Comparison of ENCODE assay signal across 22 cellular contexts in genomic region chr3:14514323-14514720, GRCh38. TPM values are rescaled to one million over a fixed set of nuclear protein-coding genes. Genes with fewer than 3 reads are reported as not detected.
DNase-seq lines count a peak whose midpoint lies in the region; ATAC-seq, FAIRE-seq and TF ChIP-seq lines count a peak whose summit lies in the region.
"Had no signal": no experiment of that assay in that cellular context is flagged by ENCODE, and none has a peak within 500 bp of the region (broad histone marks: within the 10 kb centered on the region; RNA-seq: fewer than 3 reads in every experiment).

No MANE protein-coding gene starts in this region.

- no peak for TF ChIP-seq RAD21 in HepG2 (CRISPR knock-in tag; IDR thresholded peaks at IDR 0.05)

- H2AFZ ChIP-seq in HepG2 (ENCODE audit: low read length): no peak overlapping the region
- H2AFZ ChIP-seq: GM23248 had no signal

- no peak overlapping the region for H3K9ac ChIP-seq in HepG2 (ENCODE audit: insufficient read depth, low read depth, low read length)
- H3K9ac ChIP-seq: GM23248 had no signal

- H3K4me2 ChIP-seq in HepG2 (ENCODE audit: low read depth, low read length): no peak overlapping the region

- H3K27me3 Mint-ChIP-seq in chondrocyte (ENCODE audit: low read depth): peaks cover 3% of the 10 kb centered on the region
- H3K27me3 Mint-ChIP-seq: CD4-positive, alpha-beta T cell had no signal

- H3K9me3 ChIP-seq in right cardiac atrium (ENCODE audit: control insufficient read depth, low read length): no peaks in the 10 kb centered on the region
- H3K9me3 ChIP-seq in right atrium auricular region: no peaks in the 10 kb centered on the region
- no peaks in the 10 kb centered on the region for H3K9me3 ChIP-seq in HepG2 (ENCODE audit: low read length)
- no peaks in the 10 kb centered on the region for H3K9me3 ChIP-seq in upper lobe of right lung

- H3K4me1 Mint-ChIP-seq in chondrocyte (ENCODE audit: low read depth): no peaks in the 10 kb centered on the region

- CTCF ChIA-PET in HepG2 (lab: Yijun Ruan, JAX; ENCODE audit: low intra/inter-chr PET ratio, low total read pairs): no interaction called here

- TF ChIP-seq EP300 in HepG2 (IDR thresholded peaks at IDR 0.05; ENCODE audit: low read depth in 2 of 2, low read length in 2 of 2): no peak
- no peak for TF ChIP-seq EP300 in HepG2 (CRISPR knock-in tag; IDR thresholded peaks at IDR 0.05; ENCODE audit: borderline replicate concordance)

- in situ Hi-C loops in HepG2 (cut with HindIII; ENCODE audit: extremely low pct_ligation_motif_present, low pct_unique_long_range_greater_than_20kb): loop anchor here (5.0 kb wide), 1 partner anchor 33 kb away; no protein-coding TSS in a partner anchor

- no peak overlapping the region for H3K27ac Mint-ChIP-seq in chondrocyte (ENCODE audit: unreplicated experiment)
- H3K27ac Mint-ChIP-seq: CD4-positive, alpha-beta T cell; HFFc6 had no signal

- ATAC-seq in right cardiac atrium: no peak
- ATAC-seq in HepG2: no peak
- ATAC-seq in upper lobe of right lung: no peak
- ATAC-seq in HG03521 (IDR thresholded peaks at IDR 0.05; ENCODE audit: unreplicated experiment): no peak
- ATAC-seq: Right ventricle myocardium inferior had no signal

- no TSS peak for BruUV-seq in HepG2 (replicated peaks; lab: Mats Ljungman, UMichigan)

- no peaks in the 10 kb centered on the region for H3K4me1 ChIP-seq in right cardiac atrium (ENCODE audit: control insufficient read depth, insufficient read depth, low read length)
- peaks cover 0 to 8% of the 10 kb centered on the region in 2 donors for H3K4me1 ChIP-seq in right atrium auricular region
- no peaks in the 10 kb centered on the region for H3K4me1 ChIP-seq in HepG2 (ENCODE audit: insufficient read depth, low read length)
- H3K4me1 ChIP-seq in upper lobe of right lung: no peaks in the 10 kb centered on the region

- no peaks in the 10 kb centered on the region for H3K79me2 ChIP-seq in HepG2 (ENCODE audit: insufficient read depth, low read length)

- H3K36me3 ChIP-seq in right atrium auricular region (peaks cover 7% of the 10 kb centered on the region), HepG2 (replicated peaks in 1 of 2; ENCODE audit: control insufficient read depth in 1 of 2, insufficient read depth in 2 of 2, low read length in 2 of 2) (no peaks in the 10 kb centered on the region), upper lobe of right lung (no peaks in the 10 kb centered on the region)

- WGBS in right cardiac atrium: 86% methylated on average over 17 of the region's 17 CpGs
- 49% methylated on average over 13 of the region's 17 CpGs for WGBS in HepG2 (ENCODE audit: low lambda C conversion rate)

- H3K9me3 Mint-ChIP-seq in chondrocyte (ENCODE audit: low read depth): no peaks in the 10 kb centered on the region
- H3K9me3 Mint-ChIP-seq: CD4-positive, alpha-beta T cell; HFFc6 had no signal

- H4K20me1 ChIP-seq in HepG2 (ENCODE audit: insufficient read depth, low read length): no peaks in the 10 kb centered on the region

- no peak overlapping the region for H3K27ac ChIP-seq in right cardiac atrium (ENCODE audit: low read length)
- H3K27ac ChIP-seq in right atrium auricular region: no peak overlapping the region
- no peak overlapping the region for H3K27ac ChIP-seq in HepG2 (ENCODE audit: extremely low read length, insufficient read depth, low read length)
- H3K27ac ChIP-seq in upper lobe of right lung: no peak overlapping the region
- H3K27ac ChIP-seq: GM23248 had no signal

- no peak for TF ChIP-seq POLR2A in HepG2 (IDR thresholded peaks at IDR 0.05; ENCODE audit: insufficient read depth in 1 of 2, low read depth in 2 of 2, low read length in 2 of 2)

- intact Hi-C loops in right cardiac atrium (cut with DNase I) (loop anchor here in 2 of 4 donors (5.0 kb wide), 1 partner anchor 33 kb away; no protein-coding TSS in a partner anchor), HepG2 (cut with micrococcal nuclease; ENCODE audit: unreplicated experiment) (no loop called here), upper lobe of right lung (cut with DNase I) (no loop called here)

- DNase-seq in right cardiac atrium (peak in 2 of 3 donors; percentile 39 to 47), right atrium auricular region (ENCODE audit: low spot score) (no peak), chondrocyte (ENCODE audit: low spot score) (peak; percentile 86), HepG2 (ENCODE audit: low spot score) (no peak), upper lobe of right lung (peak; percentile 51), NCI-H2029 treated with DMSO at 0.1 percent for 48 hours (lab: John Stamatoyannopoulos, UW) (no peak), T-helper 2 cell (no peak)
- DNase-seq: ACHN, DND-41, GDM1, GM23248, HFFc6, Karpas-422, NCI-H1105 treated with DMSO at 0.1 percent for 48 hours, NCI-H187, NCI-H2171, NCI-H82 had no signal

- H3K27me3 ChIP-seq in right cardiac atrium (ENCODE audit: control insufficient read depth, insufficient read depth) (no peaks in the 10 kb centered on the region), right atrium auricular region (no peaks in the 10 kb centered on the region), HepG2 (ENCODE audit: control insufficient read depth in 1 of 2, insufficient read depth in 2 of 2, low read length in 2 of 2) (peaks cover 8 to 20% of the 10 kb centered on the region in 2 experiments; a peak in 3 of 5 replicates), upper lobe of right lung (peaks cover 7% of the 10 kb centered on the region)

- POLR2A ChIA-PET in HepG2 (lab: Yijun Ruan, JAX): no interaction called here

- TF ChIP-seq CTCF in right atrium auricular region (IDR thresholded peaks at IDR 0.05): no peak
- TF ChIP-seq CTCF in chondrocyte (IDR thresholded peaks at IDR 0.05): no peak
- TF ChIP-seq CTCF in HepG2 (CRISPR knock-in tag; IDR thresholded peaks at IDR 0.05): no peak
- TF ChIP-seq CTCF in upper lobe of right lung (IDR thresholded peaks at IDR 0.05): no peak

- no peak for FAIRE-seq in HepG2 (lab: Jason Lieb, UNC)
- FAIRE-seq: D721Med, GM12892 had no signal

- no peaks in the 10 kb centered on the region for H3K36me3 Mint-ChIP-seq in chondrocyte (ENCODE audit: low read depth)

- no peak overlapping the region for H3K4me3 ChIP-seq in right cardiac atrium (ENCODE audit: low read length)
- no peak overlapping the region for H3K4me3 ChIP-seq in right atrium auricular region
- H3K4me3 ChIP-seq in HepG2 (replicated peaks in 1 of 3; ENCODE audit: insufficient read depth in 1 of 3, low read depth in 2 of 3, low read length in 3 of 3): no peak overlapping the region
- H3K4me3 ChIP-seq in upper lobe of right lung: no peak overlapping the region
- H3K4me3 ChIP-seq: GM23248 had no signal

- H3K4me3 Mint-ChIP-seq in chondrocyte (ENCODE audit: unreplicated experiment): no peak overlapping the region
- H3K4me3 Mint-ChIP-seq: CD4-positive, alpha-beta T cell; HFFc6 had no signal

TF ChIP-seq in HepG2, 621 proteins besides CTCF, POLR2A, EP300 and RAD21:
- TF ChIP-seq ZNF629 (CRISPR knock-in tag; conservative IDR thresholded peaks at IDR 0.05) (0 out of 2 replicates have a peak, but pooled peaks have one; percentile 7), SUZ12 (IDR thresholded peaks at IDR 0.05; ENCODE audit: low read depth, low read length) (no peak)

RNA-seq across cellular contexts. Expression of gene GRIP2, which starts 25.8 kb away (rescaled TPM):
- total RNA-seq in right cardiac atrium (10 to 100 TPM in 3 of 4 donors, 1 to 10 TPM in 1; 8.7 to 14.5 (median 13.0) TPM), right atrium auricular region (10 to 100 TPM in 1 of 2 donors, 1 to 10 TPM in 1; 7.1 to 13.2 TPM), chondrocyte (0.20 to 0.63 TPM in 2 of 3 replicates, not detected in the other), HepG2 (2016; rRNA removed; fragmentation: Illumina TruSeq; extraction: Trizol) (0.08 and 0.24 TPM in 2 replicates), upper lobe of right lung (0.52 TPM)
- polyA plus RNA-seq in right cardiac atrium (9.9 TPM), HepG2 (2011; rRNA removed) (0.11 and 0.14 TPM in 2 replicates)
- 0.09 and 0.10 TPM in 2 replicates for total RNA-seq in HepG2 (2016; cell fraction: cytosol; rRNA removed; fragmentation: Illumina TruSeq; extraction: Trizol; ENCODE audit: low read depth)
- total RNA-seq in HepG2 (2016; cell fraction: insoluble cytoplasmic fraction; rRNA removed; fragmentation: Illumina TruSeq; extraction: Trizol): 0.26 TPM in 1 of 2 replicates, not detected in the other
- 0.09 and 0.55 TPM in 2 replicates for total RNA-seq in HepG2 (2016; cell fraction: membrane; rRNA removed; fragmentation: Illumina TruSeq; extraction: Trizol)
- total RNA-seq in HepG2 (2016; cell fraction: nucleus; rRNA removed; fragmentation: Illumina TruSeq; extraction: Trizol): 0.25 and 0.53 TPM in 2 replicates
- 0.01 and 0.03 TPM in 2 replicates for polyA plus RNA-seq in HepG2 (2011; cell fraction: cytosol; rRNA removed)
- 0.36 and 0.40 TPM in 2 replicates for polyA plus RNA-seq in HepG2 (2011; cell fraction: nucleus; rRNA removed)
- polyA plus RNA-seq in HepG2 (2012): 0.12 TPM in 2 replicates
- polyA plus RNA-seq in HepG2 (2016; cell fraction: cytosol; fragmentation: Illumina TruSeq; extraction: Trizol; ENCODE audit: low read depth): 0.02 and 0.08 TPM in 2 replicates
- not detected in 2 replicates for polyA plus RNA-seq in HepG2 (2016; cell fraction: insoluble cytoplasmic fraction; fragmentation: Illumina TruSeq; extraction: Trizol; ENCODE audit: low read depth)
- polyA plus RNA-seq in HepG2 (2016; cell fraction: membrane; fragmentation: Illumina TruSeq; extraction: Trizol; ENCODE audit: low read depth): 0.14 and 0.16 TPM in 2 replicates
- 0.56 and 0.57 TPM in 2 replicates for polyA plus RNA-seq in HepG2 (2016; cell fraction: nucleus; fragmentation: Illumina TruSeq; extraction: Trizol; ENCODE audit: insufficient read depth, low read depth)
- polyA minus RNA-seq in HepG2 (2011; rRNA and poly(A)+ RNA removed; ENCODE audit: low replicate concordance): 0.04 and 0.58 TPM in 2 replicates
- not detected in 2 replicates for polyA minus RNA-seq in HepG2 (2011; cell fraction: cytosol; rRNA and poly(A)+ RNA removed)
- 0.12 and 0.26 TPM in 2 replicates for polyA minus RNA-seq in HepG2 (2011; cell fraction: nucleus; rRNA and poly(A)+ RNA removed)
- total RNA-seq: CD4-positive, alpha-beta T cell had no signal

Comparison
In these comparisons a context has a peak if more than half of its experiments do, and no peak if none do; other contexts are left out.
1. DNase-seq: peak in right cardiac atrium (2 of 3), chondrocyte (single experiment) and upper lobe of right lung (single experiment); none in right atrium auricular region (single experiment), HepG2 (single experiment), NCI-H2029 treated with DMSO at 0.1 percent for 48 hours (single experiment) and T-helper 2 cell (0 of 5).